Comparison of ENCODE assay signal across 8 cellular contexts in the genomic region with DNA sequence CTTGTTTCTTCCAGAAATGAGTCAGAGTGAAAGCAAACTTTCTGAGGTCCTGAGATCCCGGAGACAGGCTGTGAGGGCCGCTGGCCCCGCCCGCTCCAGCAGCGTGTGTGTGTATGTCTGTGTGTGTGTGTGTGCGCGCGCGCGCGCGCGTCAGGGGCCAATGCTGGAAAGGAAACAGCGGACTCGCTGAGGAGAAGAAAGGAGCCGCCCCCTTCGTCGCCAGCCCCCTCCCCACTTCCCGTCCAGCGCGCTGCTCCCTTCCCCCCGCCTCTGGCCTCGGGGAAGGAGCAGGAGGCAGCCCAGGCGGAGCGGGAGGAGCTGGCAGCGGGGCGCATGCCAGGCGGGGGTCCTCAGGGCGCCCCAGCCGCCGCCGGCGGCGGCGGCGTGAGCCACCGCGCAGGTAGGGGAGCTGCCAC. TPM values are rescaled to one million over a fixed set of nuclear protein-coding genes. Genes with fewer than 3 reads are reported as not detected.
A peak's percentile ranks its signal among the peaks of the same experiment; 100 is the strongest.
DNase-seq lines count a peak whose midpoint lies in the region; ATAC-seq and TF ChIP-seq lines count a peak whose summit lies in the region.

DISC1 (plus strand) TSS at position 256 of the 416 bp plus-strand sequence; CDS start at position 334, 78 bp downstream.

- H3K27ac Mint-ChIP-seq in activated naive CD8-positive, alpha-beta T cell: peak within 1 kb of the TSS; percentile 91

- TF ChIP-seq CTCF in LNCaP clone FGC (IDR thresholded peaks at IDR 0.05; ENCODE audit: control insufficient read depth, extremely low read depth, insufficient read depth): no peak

- H3K27me3 ChIP-seq in SJCRH30 (no peaks in the 10 kb centered on the region), neuronal stem cell (ENCODE audit: control insufficient read depth in 3 of 3, insufficient read depth in 3 of 3, low read depth in 1 of 3, low read length in 3 of 3) (peaks cover 0 to 10% (median 0%) of the 10 kb centered on the region in 3 experiments), thymus (ENCODE audit: control insufficient read depth, insufficient read depth) (no peaks in the 10 kb centered on the region)

- H3K27me3 Mint-ChIP-seq in activated naive CD8-positive, alpha-beta T cell: no peaks in the 10 kb centered on the region

- H3K36me3 Mint-ChIP-seq in activated naive CD8-positive, alpha-beta T cell: no peaks in the 10 kb centered on the region

- peaks cover 22% of the 10 kb centered on the region for H3K4me1 ChIP-seq in SJCRH30
- H3K4me1 ChIP-seq in neuronal stem cell (ENCODE audit: control insufficient read depth in 2 of 2, insufficient read depth in 1 of 2, low read depth in 1 of 2, low read length in 2 of 2): peaks cover 8 to 13% of the 10 kb centered on the region in 2 donors
- peaks cover 8% of the 10 kb centered on the region for H3K4me1 ChIP-seq in thymus (ENCODE audit: control insufficient read depth, insufficient read depth, low read length)

- peak within 1 kb of the TSS; percentile 90 for H3K23ac ChIP-seq in neuronal stem cell (ENCODE audit: low read depth, low read length, poor library complexity)

- H4K8ac ChIP-seq in neuronal stem cell (ENCODE audit: low read depth, low read length): no peak within 1 kb of the TSS

- peak; percentile 90 for DNase-seq in COLO829 (ENCODE audit: low spot score)
- no peak for DNase-seq in LNCaP clone FGC (ENCODE audit: low read depth)
- DNase-seq in SJCRH30: peak; percentile 86 to 89
- peak; percentile 83 for DNase-seq in globus pallidus (ENCODE audit: low spot score)
- DNase-seq in neuronal stem cell (ENCODE audit: low spot score): peak; percentile 83

- peak within 1 kb of the TSS; percentile 94 for H3K9ac ChIP-seq in neuronal stem cell (ENCODE audit: low read depth, low read length, poor library complexity)

- H2BK120ac ChIP-seq in neuronal stem cell (ENCODE audit: low read depth, low read length): peak within 1 kb of the TSS; percentile 82

- no peak within 1 kb of the TSS for H2BK12ac ChIP-seq in neuronal stem cell (ENCODE audit: low read length)

- H3K4me3 Mint-ChIP-seq in activated naive CD8-positive, alpha-beta T cell: peak within 1 kb of the TSS; percentile 94

- peak within 1 kb of the TSS; percentile 99 for H3K14ac ChIP-seq in neuronal stem cell (ENCODE audit: low read length)

- peak within 1 kb of the TSS; percentile 87 for H2BK15ac ChIP-seq in neuronal stem cell (ENCODE audit: low read length)

- H3K36me3 ChIP-seq in SJCRH30 (no peaks in the 10 kb centered on the region), neuronal stem cell (replicated peaks in 1 of 2; ENCODE audit: control insufficient read depth in 2 of 2, insufficient read depth in 2 of 2, low read length in 2 of 2) (no peaks in the 10 kb centered on the region), thymus (ENCODE audit: control insufficient read depth, insufficient read depth) (no peaks in the 10 kb centered on the region)

- peaks cover 39% of the 10 kb centered on the region for H3K4me1 Mint-ChIP-seq in activated naive CD8-positive, alpha-beta T cell (ENCODE audit: low read depth)

- peak within 1 kb of the TSS; percentile 19; the same call in 1 of the 2 replicates for H3K27ac ChIP-seq in SJCRH30
- H3K27ac ChIP-seq in neuronal stem cell (replicated peaks; ENCODE audit: low read length): no peak within 1 kb of the TSS
- peak within 1 kb of the TSS; percentile 91 for H3K27ac ChIP-seq in thymus (ENCODE audit: low read depth)

- no peaks in the 10 kb centered on the region for H3K9me3 Mint-ChIP-seq in activated naive CD8-positive, alpha-beta T cell (ENCODE audit: low read depth)

- no peak within 1 kb of the TSS for H3K4ac ChIP-seq in neuronal stem cell (ENCODE audit: low read length)

- H3K79me1 ChIP-seq in neuronal stem cell (ENCODE audit: low read depth, low read length): no peaks in the 10 kb centered on the region

- ATAC-seq in GM21717 (IDR thresholded peaks at IDR 0.05; ENCODE audit: unreplicated experiment): peak; percentile 81

- H4K91ac ChIP-seq in neuronal stem cell (ENCODE audit: low read depth, low read length, poor library complexity): no peak within 1 kb of the TSS

- H3K4me2 ChIP-seq in neuronal stem cell (ENCODE audit: insufficient read depth, low read length, poor library complexity, severe bottlenecking): peak within 1 kb of the TSS; percentile 99

- H3K9me3 ChIP-seq in SJCRH30 (replicated peaks) (no peaks in the 10 kb centered on the region; the same call in 1 of the 2 replicates), neuronal stem cell (replicated peaks in 1 of 2; ENCODE audit: control insufficient read depth in 2 of 2, insufficient read depth in 1 of 2, low read depth in 1 of 2, low read length in 2 of 2) (no peaks in the 10 kb centered on the region), thymus (ENCODE audit: control insufficient read depth) (no peaks in the 10 kb centered on the region)

- peak within 1 kb of the TSS; percentile 97 for H2AFZ ChIP-seq in neuronal stem cell (ENCODE audit: low read length)

- H3K18ac ChIP-seq in neuronal stem cell (ENCODE audit: low read length): peak within 1 kb of the TSS; percentile 96

- H2AK5ac ChIP-seq in neuronal stem cell (ENCODE audit: low read depth, low read length): no peak within 1 kb of the TSS

- no peak within 1 kb of the TSS for H2BK5ac ChIP-seq in neuronal stem cell (ENCODE audit: low read length)

- no CpG with 5 or more reads among the region's 38 CpGs for WGBS in neuronal stem cell (ENCODE audit: extremely low coverage in 2 of 2, insufficient read length in 2 of 2, insufficient replicate concordance in 1 of 2), 2 donors
- WGBS in thymus: under 1% methylated on average over 38 of the region's 38 CpGs

- H3K4me3 ChIP-seq in LNCaP clone FGC (ENCODE audit: low read depth, low read length): peak within 1 kb of the TSS; percentile 48
- peak within 1 kb of the TSS; percentile 69 for H3K4me3 ChIP-seq in SJCRH30
- peak within 1 kb of the TSS; percentile 96 for H3K4me3 ChIP-seq in neuronal stem cell (ENCODE audit: low read length in 2 of 2)
- H3K4me3 ChIP-seq in thymus (ENCODE audit: low read length): peak within 1 kb of the TSS; percentile 80

RNA-seq across cellular contexts. Expression of gene DISC1, which starts in this region (rescaled TPM):
- total RNA-seq in SJCRH30 (2014; rRNA removed; shearing (Covaris generic)): 4.1 and 5.3 TPM in 2 replicates
- 0.57 TPM for polyA plus RNA-seq in neuronal stem cell (2013, experiment 1 of 2)
- polyA plus RNA-seq in neuronal stem cell (2013, experiment 2 of 2): 0.71 TPM
- polyA plus RNA-seq in thymus: 4.4 TPM
